In the genomic region with DNA sequence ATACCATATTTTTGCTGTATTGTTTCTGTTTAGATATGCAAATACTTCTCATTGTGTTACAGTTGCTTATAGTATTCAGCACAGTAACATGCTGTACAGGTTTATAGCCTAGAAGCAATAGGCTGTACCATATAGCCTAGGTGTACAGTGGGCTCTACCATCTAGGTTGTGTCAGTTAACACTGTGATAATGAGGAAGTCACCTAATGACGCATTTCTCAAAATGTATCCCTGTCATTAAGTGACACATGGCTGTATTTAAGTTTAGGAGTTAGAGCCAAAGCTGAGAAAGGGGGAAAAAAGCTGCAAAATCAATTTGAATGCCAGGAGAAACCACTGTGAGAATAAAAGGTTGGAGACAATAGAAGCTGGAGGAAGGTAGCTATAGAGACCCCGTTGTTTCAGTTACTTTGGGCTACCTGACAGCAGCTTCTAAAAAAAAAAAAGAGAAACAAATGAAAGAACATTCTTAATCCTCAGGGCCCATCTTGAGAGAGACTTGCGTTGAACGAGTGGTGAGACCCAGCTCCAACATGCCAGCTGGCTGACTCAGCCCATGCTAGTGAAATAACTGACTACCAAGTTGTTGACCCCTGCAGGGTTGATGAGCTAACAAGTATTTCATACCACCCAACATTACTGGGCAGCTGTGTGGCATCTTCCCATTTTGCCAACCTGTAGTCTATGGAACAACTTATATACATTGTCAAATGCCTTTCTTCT, we compare ENCODE assay signal across 13 cellular contexts. TPM values are rescaled to one million over a fixed set of nuclear protein-coding genes. Genes with fewer than 3 reads are reported as not detected.
DNase-seq lines count a peak whose midpoint lies in the region; ATAC-seq and TF ChIP-seq lines count a peak whose summit lies in the region.
"Had no signal": no experiment of that assay in that cellular context is flagged by ENCODE, and none has a peak within 500 bp of the region (broad histone marks: within the 10 kb centered on the region; RNA-seq: fewer than 3 reads in every experiment).

No MANE protein-coding gene starts in this region.

- no peak overlapping the region for H3K23ac ChIP-seq in neuronal stem cell (ENCODE audit: low read depth, low read length, poor library complexity)

- H3K27ac ChIP-seq in endodermal cell (ENCODE audit: low read depth, low read length) (no peak overlapping the region), uterus (no peak overlapping the region), neuronal stem cell (replicated peaks; ENCODE audit: low read length) (no peak overlapping the region)

- no peak overlapping the region for H2BK12ac ChIP-seq in neuronal stem cell (ENCODE audit: low read length)

- H3K9me3 Mint-ChIP-seq in endodermal cell = no peaks in the 10 kb centered on the region
- H3K9me3 Mint-ChIP-seq: activated T-helper 17 cell treated with anti-CD3 and anti-CD28 coated beads, Interleukin-2, amount 50 U/mL, for 72 hours had no signal

- H3K36me3 Mint-ChIP-seq in endodermal cell (ENCODE audit: low read depth) = peaks cover 11% of the 10 kb centered on the region

- no peak for TF ChIP-seq POLR2A in uterus (IDR thresholded peaks at IDR 0.05)

- H3K36me3 ChIP-seq in endodermal cell (ENCODE audit: control insufficient read depth, insufficient read depth, low read length) (peaks cover 10% of the 10 kb centered on the region), uterus (no peaks in the 10 kb centered on the region), neuronal stem cell (replicated peaks in 1 of 2; ENCODE audit: control insufficient read depth in 2 of 2, insufficient read depth in 2 of 2, low read length in 2 of 2) (peaks cover 0 to 41% of the 10 kb centered on the region in 2 donors)

- H3K4me1 ChIP-seq in endodermal cell (ENCODE audit: control insufficient read depth, insufficient read depth, low read length) (peaks cover 13% of the 10 kb centered on the region), uterus (peaks cover 0 to 6% of the 10 kb centered on the region in 2 donors), neuronal stem cell (ENCODE audit: control insufficient read depth in 2 of 2, insufficient read depth in 1 of 2, low read depth in 1 of 2, low read length in 2 of 2) (peaks cover 18 to 19% of the 10 kb centered on the region in 2 donors)

- TF ChIP-seq CTCF in endodermal cell (conservative IDR thresholded peaks at IDR 0.05) = no peak
- no peak for TF ChIP-seq CTCF in omental fat pad (IDR thresholded peaks at IDR 0.05)
- no peak for TF ChIP-seq CTCF in uterus (IDR thresholded peaks at IDR 0.05)

- peaks cover 22% of the 10 kb centered on the region for H3K4me1 Mint-ChIP-seq in endodermal cell

- no peak overlapping the region for H4K8ac ChIP-seq in neuronal stem cell (ENCODE audit: low read depth, low read length)

- H3K9ac ChIP-seq in endodermal cell (ENCODE audit: extremely low read depth, low read length, poor library complexity, severe bottlenecking) (no peak overlapping the region), neuronal stem cell (ENCODE audit: low read depth, low read length, poor library complexity) (no peak overlapping the region)

- no peak overlapping the region for H2BK5ac ChIP-seq in neuronal stem cell (ENCODE audit: low read length)

- H3K4ac ChIP-seq in neuronal stem cell (ENCODE audit: low read length) = no peak overlapping the region

- H3K79me1 ChIP-seq in neuronal stem cell (ENCODE audit: low read depth, low read length) = peaks cover 4% of the 10 kb centered on the region

- H2AK5ac ChIP-seq in neuronal stem cell (ENCODE audit: low read depth, low read length) = no peak overlapping the region

- ATAC-seq in omental fat pad (ENCODE audit: low FRiP score) = peak; percentile 82
- no peak for ATAC-seq in GM18861 (IDR thresholded peaks at IDR 0.05; ENCODE audit: unreplicated experiment)
- ATAC-seq: activated T-helper 17 cell treated with anti-CD3 and anti-CD28 coated beads, Interleukin-2, amount 50 U/mL, for 72 hours had no signal

- H3K18ac ChIP-seq in neuronal stem cell (ENCODE audit: low read length) = no peak overlapping the region

- H2AFZ ChIP-seq in neuronal stem cell (ENCODE audit: low read length) = no peak overlapping the region

- 78 to 88% methylated on average over 4 of the region's 4 CpGs for WGBS in endodermal cell (ENCODE audit: insufficient coverage in 1 of 2, insufficient read length in 1 of 2), 2 experiments
- no CpG with 5 or more reads among the region's 4 CpGs for WGBS in neuronal stem cell (ENCODE audit: extremely low coverage in 2 of 2, insufficient read length in 2 of 2, insufficient replicate concordance in 1 of 2), 2 donors

- H2BK120ac ChIP-seq in neuronal stem cell (ENCODE audit: low read depth, low read length) = no peak overlapping the region

- no peak overlapping the region for H3K14ac ChIP-seq in neuronal stem cell (ENCODE audit: low read length)

- H3K4me3 Mint-ChIP-seq in endodermal cell = no peak overlapping the region
- H3K4me3 Mint-ChIP-seq: activated T-helper 17 cell treated with anti-CD3 and anti-CD28 coated beads, Interleukin-2, amount 50 U/mL, for 72 hours had no signal

- H3K27me3 ChIP-seq in endodermal cell (ENCODE audit: control insufficient read depth, insufficient read depth, low read length, poor library complexity, severe bottlenecking) (no peaks in the 10 kb centered on the region), uterus (no peaks in the 10 kb centered on the region), neuronal stem cell (ENCODE audit: control insufficient read depth in 3 of 3, insufficient read depth in 3 of 3, low read depth in 1 of 3, low read length in 3 of 3) (no peaks in the 10 kb centered on the region)

- no peak overlapping the region for H2BK15ac ChIP-seq in neuronal stem cell (ENCODE audit: low read length)

- intact Hi-C loops in uterus (cut with DNase I; ENCODE audit: low total_unique reads) = no loop called here

- H3K4me2 ChIP-seq in neuronal stem cell (ENCODE audit: insufficient read depth, low read length, poor library complexity, severe bottlenecking) = no peak overlapping the region

- no peak overlapping the region for H3K27ac Mint-ChIP-seq in endodermal cell
- H3K27ac Mint-ChIP-seq: activated T-helper 17 cell treated with anti-CD3 and anti-CD28 coated beads, Interleukin-2, amount 50 U/mL, for 72 hours had no signal

- H3K27me3 Mint-ChIP-seq in endodermal cell (ENCODE audit: insufficient read depth) = no peaks in the 10 kb centered on the region
- H3K27me3 Mint-ChIP-seq: activated T-helper 17 cell treated with anti-CD3 and anti-CD28 coated beads, Interleukin-2, amount 50 U/mL, for 72 hours had no signal

- peaks cover 4% of the 10 kb centered on the region for H3K9me3 ChIP-seq in endodermal cell (ENCODE audit: control insufficient read depth, low read length)
- peaks cover 0 to 1% of the 10 kb centered on the region in 2 donors for H3K9me3 ChIP-seq in uterus
- peaks cover 0 to 10% of the 10 kb centered on the region in 2 donors for H3K9me3 ChIP-seq in neuronal stem cell (replicated peaks in 1 of 2; ENCODE audit: control insufficient read depth in 2 of 2, insufficient read depth in 1 of 2, low read depth in 1 of 2, low read length in 2 of 2)

- DNase-seq in GM03348 (ENCODE audit: low spot score) (peak; percentile 28), NCI-H226 (peak; percentile 90), endodermal cell (peak; percentile 62), omental fat pad (ENCODE audit: low spot score) (no peak), NCI-H2171 treated with DMSO at 0.1 percent for 48 hours (lab: John Stamatoyannopoulos, UW) (no peak), uterus (no peak), neuronal stem cell (ENCODE audit: low spot score) (no peak)
- DNase-seq: activated CD4-positive, CD25-positive, alpha-beta regulatory T cell treated with anti-CD3 and anti-CD28 coated beads, Interleukin-2, amount 50 U/mL, for 72 hours; NCI-H345; RPMI8226 had no signal

- no peak overlapping the region for H4K91ac ChIP-seq in neuronal stem cell (ENCODE audit: low read depth, low read length, poor library complexity)

- no peak overlapping the region for H3K4me3 ChIP-seq in endodermal cell (ENCODE audit: low read length)
- no peak overlapping the region for H3K4me3 ChIP-seq in uterus
- no peak overlapping the region for H3K4me3 ChIP-seq in neuronal stem cell (ENCODE audit: low read length in 2 of 2)
- H3K4me3 ChIP-seq: lung had no signal

RNA-seq across cellular contexts. Expression of a gene that starts 8.7 kb away (rescaled TPM):
- 10 to 100 TPM; 48.6 to 58.3 TPM for total RNA-seq in endodermal cell
- 79.5 TPM for polyA plus RNA-seq in endodermal cell (2013, experiment 1 of 2)
- polyA plus RNA-seq in endodermal cell (2013, experiment 2 of 2) = 75.1 TPM
- 10 to 100 TPM; 41.2 to 47.9 (median 43.6) TPM for total RNA-seq in omental fat pad
- total RNA-seq in uterus = 10 to 100 TPM; 36.9 to 95.6 (median 53.6) TPM
- polyA plus RNA-seq in neuronal stem cell (2013, experiment 1 of 2) = 52.6 TPM
- 53.7 TPM for polyA plus RNA-seq in neuronal stem cell (2013, experiment 2 of 2)

Comparison
In these comparisons a context has a peak if more than half of its experiments do, and no peak if none do; other contexts are left out.
1. DNase-seq: peak in GM03348 (single experiment), NCI-H226 (single experiment) and endodermal cell (single experiment); none in omental fat pad (single experiment), NCI-H2171 treated with DMSO at 0.1 percent for 48 hours (single experiment), uterus (0 of 2) and neuronal stem cell (single experiment).